Comparison of ENCODE assay signal across 14 cellular contexts in genomic region chr5:133854554-133854953, GRCh38.
"Had no signal": no experiment of that assay in that cellular context is flagged by ENCODE, and none has a peak within 500 bp of the region (broad histone marks: within the 10 kb centered on the region; RNA-seq: fewer than 3 reads in every experiment).

No MANE protein-coding gene starts in this region.

- H3K36me3 ChIP-seq: heart left ventricle, ovary, tibial nerve had no signal

- H3K27me3 ChIP-seq: ovary, tibial nerve had no signal

- H3K4me3 ChIP-seq: heart left ventricle, ovary, tibial nerve had no signal

- H3K9me3 ChIP-seq: heart left ventricle, ovary had no signal

- ATAC-seq: heart left ventricle; naive thymus-derived CD8-positive, alpha-beta T cell; right cardiac atrium; stimulated activated effector memory CD8-positive, alpha-beta T cell treated with anti-CD3 and anti-CD28 coated beads, Interleukin-12 subunit alpha, Interleukin-12 subunit beta, amount 100 ng/mL, for 72 hours; stimulated activated naive CD8-positive, alpha-beta T cell treated with anti-CD3 and anti-CD28 coated beads, Interleukin-15, Interleukin-2, amounts not matched to agents 100 U/mL and 50 U/mL, for 24 hours had no signal

- H3K4me1 ChIP-seq: heart left ventricle, tibial nerve had no signal

- DNase-seq: effector CD8-positive, alpha-beta T cell; foreskin melanocyte; heart left ventricle; hippocampal formation; kidney glomerular epithelial cell; naive thymus-derived CD8-positive, alpha-beta T cell; nucleus accumbens; ovary; right cardiac atrium; small intestine; stimulated activated CD4-positive, alpha-beta T cell treated with anti-CD3 and anti-CD28 coated beads, Interleukin-2, amount 100 ng/mL, for 48 hours; stimulated activated naive CD8-positive, alpha-beta T cell treated with anti-CD3 and anti-CD28 coated beads, Interleukin-15, Interleukin-2, amounts not matched to agents 100 U/mL and 50 U/mL, for 24 hours had no signal

- H3K27ac ChIP-seq: heart left ventricle, ovary, tibial nerve had no signal
